1 cellular context compared by ENCODE assay signal in genomic region chr5:6632931-6633468, GRCh38.
A peak's percentile ranks its signal among the peaks of the same experiment; 100 is the strongest.
TF ChIP-seq lines count a peak whose summit lies in the region.

Gene NSUN2 (minus strand): TSS chr5:6633044. CDS start chr5:6632979, 65 bp downstream.
Gene SRD5A1 (plus strand): TSS chr5:6633440. CDS start chr5:6633577, 137 bp downstream.

TF ChIP-seq in HepG2, 621 proteins besides CTCF, POLR2A, EP300 and RAD21 (continued from another document and continues in another):
- peak; percentile 27; the same call in 1 of the 2 replicates for TF ChIP-seq ZNF639 (CRISPR knock-in tag; conservative IDR thresholded peaks at IDR 0.05)
- TF ChIP-seq ZSCAN21 (CRISPR knock-in tag; IDR thresholded peaks at IDR 0.05; ENCODE audit: borderline replicate concordance) = no peak
- peak; percentile 67 for TF ChIP-seq ZNF883 (CRISPR knock-in tag; IDR thresholded peaks at IDR 0.05; ENCODE audit: not compliant biosample characterization)
- TF ChIP-seq ZNF710 (CRISPR knock-in tag; IDR thresholded peaks at IDR 0.05; ENCODE audit: borderline replicate concordance) = 0 out of 2 replicates have a peak, but pooled peaks have one; percentile 14
- peak; percentile 98 for TF ChIP-seq MXI1 (IDR thresholded peaks at IDR 0.05; ENCODE audit: borderline replicate concordance, low read depth, low read length)
- TF ChIP-seq THAP9 (CRISPR knock-in tag; IDR thresholded peaks at IDR 0.05; ENCODE audit: borderline replicate concordance) = no peak
- no peak for TF ChIP-seq ZNF558 (CRISPR knock-in tag; IDR thresholded peaks at IDR 0.05; ENCODE audit: borderline replicate concordance)
- TF ChIP-seq FOXO1 (CRISPR knock-in tag; IDR thresholded peaks at IDR 0.05) = no peak
- TF ChIP-seq SP4 (CRISPR knock-in tag; IDR thresholded peaks at IDR 0.05) = peak; percentile 60
- TF ChIP-seq ZFP36 (IDR thresholded peaks at IDR 0.05; ENCODE audit: borderline replicate concordance, low read depth, low read length, partially characterized antibody) = no peak
- no peak for TF ChIP-seq MAFF (IDR thresholded peaks at IDR 0.05; ENCODE audit: low read depth, low read length)
- TF ChIP-seq U2AF1 (optimal IDR thresholded peaks at IDR 0.05; ENCODE audit: low read depth, low read length) = no peak
- no peak for TF ChIP-seq ZNF160 (CRISPR knock-in tag; IDR thresholded peaks at IDR 0.05)
- TF ChIP-seq DZIP1 (CRISPR knock-in tag; IDR thresholded peaks at IDR 0.05) = no peak
- 0 out of 2 replicates have a peak, but pooled peaks have one; percentile 39 for TF ChIP-seq POGK (CRISPR knock-in tag; conservative IDR thresholded peaks at IDR 0.05)
- no peak for TF ChIP-seq CERS6 (CRISPR knock-in tag; IDR thresholded peaks at IDR 0.05)
- no peak for TF ChIP-seq FOSL2 (CRISPR knock-in tag; IDR thresholded peaks at IDR 0.05)
- no peak for TF ChIP-seq ZFP1 (CRISPR knock-in tag; IDR thresholded peaks at IDR 0.05)
- TF ChIP-seq RARA (CRISPR knock-in tag; IDR thresholded peaks at IDR 0.05) = no peak
- no peak for TF ChIP-seq ZNF224 (CRISPR knock-in tag; IDR thresholded peaks at IDR 0.05)
- TF ChIP-seq POGZ (CRISPR knock-in tag; IDR thresholded peaks at IDR 0.05) = no peak
- TF ChIP-seq CENPX (CRISPR knock-in tag; IDR thresholded peaks at IDR 0.05) = no peak
- 0 out of 2 replicates have a peak, but pooled peaks have one; percentile 73 for TF ChIP-seq NAIF1 (CRISPR knock-in tag; IDR thresholded peaks at IDR 0.05; ENCODE audit: borderline replicate concordance)
- TF ChIP-seq ZNF550 (CRISPR knock-in tag; IDR thresholded peaks at IDR 0.05; ENCODE audit: borderline replicate concordance) = no peak
- TF ChIP-seq MTERF4 (CRISPR knock-in tag; IDR thresholded peaks at IDR 0.05) = no peak
- TF ChIP-seq RCOR2 (CRISPR knock-in tag; IDR thresholded peaks at IDR 0.05) = no peak
- TF ChIP-seq U2AF2 (IDR thresholded peaks at IDR 0.05; ENCODE audit: low read depth, low read length) = no peak
- no peak for TF ChIP-seq ZSCAN29 (CRISPR knock-in tag; conservative IDR thresholded peaks at IDR 0.05)
- 0 out of 2 replicates have a peak, but pooled peaks have one; percentile 64 for TF ChIP-seq KLF9 (CRISPR knock-in tag; IDR thresholded peaks at IDR 0.05; ENCODE audit: low read depth)
- 0 out of 2 replicates have a peak, but pooled peaks have one; percentile 64 for TF ChIP-seq ZNF547 (CRISPR knock-in tag; IDR thresholded peaks at IDR 0.05)
- TF ChIP-seq SOX13 (IDR thresholded peaks at IDR 0.05) = no peak
- no peak for TF ChIP-seq SOX13 (CRISPR knock-in tag; conservative IDR thresholded peaks at IDR 0.05 in 1 of 2, IDR thresholded peaks at IDR 0.05 in 1 of 2)
- TF ChIP-seq ZNF362 (CRISPR knock-in tag; IDR thresholded peaks at IDR 0.05; ENCODE audit: borderline replicate concordance) = no peak
- TF ChIP-seq KLF12 (CRISPR knock-in tag; IDR thresholded peaks at IDR 0.05; ENCODE audit: borderline replicate concordance) = 0 out of 2 replicates have a peak, but pooled peaks have one; percentile 72
- no peak for TF ChIP-seq ZFP41 (CRISPR knock-in tag; IDR thresholded peaks at IDR 0.05; ENCODE audit: borderline replicate concordance)
- peak; percentile 44 for TF ChIP-seq DRAP1 (CRISPR knock-in tag; IDR thresholded peaks at IDR 0.05)
- TF ChIP-seq AGO1 (IDR thresholded peaks at IDR 0.05; ENCODE audit: low read depth, low read length, poor library complexity, severe bottlenecking) = no peak
- TF ChIP-seq CEBPB (IDR thresholded peaks at IDR 0.05; ENCODE audit: borderline replicate concordance, low read depth, low read length) = no peak
- peak; percentile 54; the same call in 1 of the 2 replicates for TF ChIP-seq ZBTB25 (CRISPR knock-in tag; IDR thresholded peaks at IDR 0.05)
- no peak for TF ChIP-seq PLSCR1 (CRISPR knock-in tag; IDR thresholded peaks at IDR 0.05; ENCODE audit: borderline replicate concordance)
- TF ChIP-seq ZNF670 (CRISPR knock-in tag; IDR thresholded peaks at IDR 0.05; ENCODE audit: borderline replicate concordance) = 0 out of 2 replicates have a peak, but pooled peaks have one; percentile 55
- TF ChIP-seq MEIS2 (CRISPR knock-in tag; IDR thresholded peaks at IDR 0.05) = no peak
- TF ChIP-seq RXRB (CRISPR knock-in tag; IDR thresholded peaks at IDR 0.05; ENCODE audit: borderline replicate concordance) = peak; percentile 9; the same call in 1 of the 2 replicates
- TF ChIP-seq TCF7 (IDR thresholded peaks at IDR 0.05; ENCODE audit: low read depth) = no peak
- TF ChIP-seq ZFY (CRISPR knock-in tag; IDR thresholded peaks at IDR 0.05) = peak; percentile 94
- peak; percentile 70 for TF ChIP-seq KMT2B (CRISPR knock-in tag; IDR thresholded peaks at IDR 0.05)
- TF ChIP-seq DR1 (CRISPR knock-in tag; IDR thresholded peaks at IDR 0.05) = peak; percentile 80
- TF ChIP-seq NONO (IDR thresholded peaks at IDR 0.05) = no peak
- TF ChIP-seq NONO (CRISPR knock-in tag; conservative IDR thresholded peaks at IDR 0.05) = peak; percentile 47; the same call in 1 of the 2 replicates
- TF ChIP-seq PCBP2 (optimal IDR thresholded peaks at IDR 0.05; ENCODE audit: low read depth, low read length, poor library complexity, severe bottlenecking) = no peak
- peak; percentile 71; the same call in 1 of the 2 replicates for TF ChIP-seq SIN3A (IDR thresholded peaks at IDR 0.05; ENCODE audit: borderline replicate concordance, low read depth, low read length)
- 0 out of 2 replicates have a peak, but pooled peaks have one; percentile 34 for TF ChIP-seq RFXAP (CRISPR knock-in tag; IDR thresholded peaks at IDR 0.05; ENCODE audit: borderline replicate concordance)
